In the genomic region with DNA sequence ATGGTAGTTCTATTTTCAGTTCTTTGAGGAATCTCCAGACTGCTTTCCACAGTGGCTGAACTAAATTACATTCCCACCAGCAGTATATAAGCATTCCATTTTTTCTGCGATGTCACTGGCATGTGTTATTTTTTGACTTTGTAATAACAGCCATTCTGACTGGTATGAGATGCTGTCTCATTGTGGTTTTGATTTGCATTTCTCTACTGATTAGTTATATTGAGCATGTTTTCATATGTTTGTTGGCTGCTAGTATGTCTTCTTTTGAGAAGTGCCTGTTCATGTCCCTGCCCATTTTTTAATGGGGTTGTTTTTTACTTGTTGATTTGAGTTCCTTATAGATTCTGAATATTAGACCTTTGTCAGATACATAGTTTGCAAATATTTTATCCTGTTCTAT, we compare ENCODE assay signal across 2 cellular contexts.
TF ChIP-seq lines count a peak whose summit lies in the region.

No MANE protein-coding gene starts in this region.

TF ChIP-seq in IMR-90, 13 proteins besides CTCF, POLR2A, EP300 and RAD21:
- TF ChIP-seq MAFK (IDR thresholded peaks at IDR 0.05; ENCODE audit: low read depth, low read length) (peak; percentile 8; the same call in 1 of the 2 replicates), CHD1 (IDR thresholded peaks at IDR 0.05; ENCODE audit: low read depth, low read length) (no peak), NFE2L2 (IDR thresholded peaks at IDR 0.05; ENCODE audit: low read depth, low read length) (peak; percentile 67), RCOR1 (IDR thresholded peaks at IDR 0.05; ENCODE audit: insufficient replicate concordance, low read length) (no peak)

TF ChIP-seq in endothelial cell of umbilical vein, 7 proteins besides CTCF, POLR2A, EP300 and RAD21:
- TF ChIP-seq MYC (IDR thresholded peaks at IDR 0.05; ENCODE audit: low read depth, low read length) (no peak), FOS (IDR thresholded peaks at IDR 0.05; ENCODE audit: borderline replicate concordance, insufficient read depth, low read length) (no peak), JUN (IDR thresholded peaks at IDR 0.05; ENCODE audit: borderline replicate concordance, insufficient read depth, insufficient read length, low read depth) (no peak), GATA2 (IDR thresholded peaks at IDR 0.05; ENCODE audit: insufficient read depth, insufficient read length, low read depth, low read length) (no peak), POLR2AphosphoS5 (IDR thresholded peaks at IDR 0.05; ENCODE audit: insufficient read depth, low read depth, low read length) (no peak), EZH2 (IDR thresholded peaks at IDR 0.05; ENCODE audit: borderline replicate concordance, low read depth, low read length, severe bottlenecking) (no peak)
- TF ChIP-seq, protein P1, sequence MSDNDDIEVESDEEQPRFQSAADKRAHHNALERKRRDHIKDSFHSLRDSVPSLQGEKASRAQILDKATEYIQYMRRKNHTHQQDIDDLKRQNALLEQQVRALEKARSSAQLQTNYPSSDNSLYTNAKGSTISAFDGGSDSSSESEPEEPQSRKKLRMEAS (IDR thresholded peaks at IDR 0.05; ENCODE audit: insufficient read depth, insufficient read length): no peak
TF ChIP-seq in endothelial cell of umbilical vein: peak in this region for 0.
